In the genomic region with DNA sequence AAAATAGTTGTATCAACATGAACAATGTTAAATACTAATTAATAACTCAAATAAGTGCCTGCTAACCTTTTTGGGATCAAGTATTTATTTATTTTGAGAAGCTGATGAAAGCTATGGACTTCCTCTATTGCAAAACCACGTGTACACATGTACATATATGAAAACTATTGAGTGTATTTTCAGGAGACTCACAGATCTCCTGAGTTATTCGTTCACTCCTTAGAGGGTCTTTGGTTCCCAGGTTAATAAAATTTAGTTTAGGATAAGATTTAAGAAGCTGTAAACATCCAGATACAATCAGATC, we compare ENCODE assay signal across 8 cellular contexts.
DNase-seq lines count a peak whose midpoint lies in the region; ATAC-seq and TF ChIP-seq lines count a peak whose summit lies in the region.

No MANE protein-coding gene starts in this region.

- H3K9me3 ChIP-seq in aorta (ENCODE audit: control insufficient read depth, low read length) = peaks cover 3% of the 10 kb centered on the region

- H3K27me3 ChIP-seq in aorta (ENCODE audit: control insufficient read depth in 1 of 2, insufficient read depth in 2 of 2, low read length in 1 of 2) = no peaks in the 10 kb centered on the region

- peaks cover 28% of the 10 kb centered on the region for H3K36me3 Mint-ChIP-seq in activated CD8-positive, alpha-beta T cell treated with anti-CD3 and anti-CD28 coated beads for 36 hours (ENCODE audit: low read depth)
- peaks cover 22% of the 10 kb centered on the region for H3K36me3 Mint-ChIP-seq in activated CD8-positive, alpha-beta T cell treated with anti-CD3 and anti-CD28 coated beads, Interleukin-2, amount 10 ng/mL, durations not matched to agents 7 days and 5 days (ENCODE audit: low read depth)
- peaks cover 12% of the 10 kb centered on the region for H3K36me3 Mint-ChIP-seq in progenitor cell of endocrine pancreas (ENCODE audit: insufficient read depth)
- peaks cover 5% of the 10 kb centered on the region for H3K36me3 Mint-ChIP-seq in activated T-helper 2 cell treated with anti-CD3 and anti-CD28 coated beads, Interferon-gamma antibody, Interleukin-2, Interleukin-4, amounts not matched to agents 10 μg/mL and 5 μg/mL and 100 μg/mL, durations not matched to agents 14 hours and 24 hours and 36 hours (ENCODE audit: low read depth)

- H3K27ac Mint-ChIP-seq in activated CD8-positive, alpha-beta T cell treated with anti-CD3 and anti-CD28 coated beads for 36 hours = no peak overlapping the region
- no peak overlapping the region for H3K27ac Mint-ChIP-seq in activated CD8-positive, alpha-beta T cell treated with anti-CD3 and anti-CD28 coated beads, Interleukin-2, amount 10 ng/mL, durations not matched to agents 7 days and 5 days
- H3K27ac Mint-ChIP-seq in progenitor cell of endocrine pancreas = no peak overlapping the region
- no peak overlapping the region for H3K27ac Mint-ChIP-seq in activated T-helper 2 cell treated with anti-CD3 and anti-CD28 coated beads, Interferon-gamma antibody, Interleukin-2, Interleukin-4, amounts not matched to agents 10 μg/mL and 5 μg/mL and 100 μg/mL, durations not matched to agents 14 hours and 24 hours and 36 hours

- peaks cover 12% of the 10 kb centered on the region for H3K9me3 Mint-ChIP-seq in activated CD8-positive, alpha-beta T cell treated with anti-CD3 and anti-CD28 coated beads for 36 hours
- H3K9me3 Mint-ChIP-seq in activated CD8-positive, alpha-beta T cell treated with anti-CD3 and anti-CD28 coated beads, Interleukin-2, amount 10 ng/mL, durations not matched to agents 7 days and 5 days (ENCODE audit: insufficient read depth) = no peaks in the 10 kb centered on the region
- H3K9me3 Mint-ChIP-seq in progenitor cell of endocrine pancreas (ENCODE audit: low read depth) = peaks cover 10% of the 10 kb centered on the region
- H3K9me3 Mint-ChIP-seq in activated T-helper 2 cell treated with anti-CD3 and anti-CD28 coated beads, Interferon-gamma antibody, Interleukin-2, Interleukin-4, amounts not matched to agents 10 μg/mL and 5 μg/mL and 100 μg/mL, durations not matched to agents 14 hours and 24 hours and 36 hours = peaks cover 3% of the 10 kb centered on the region

- H3K4me3 ChIP-seq in aorta (ENCODE audit: low read length in 2 of 2) = no peak overlapping the region

- no peak overlapping the region for H3K27ac ChIP-seq in aorta (ENCODE audit: low read depth in 1 of 2, low read length in 2 of 2)

- TF ChIP-seq CTCF in activated CD8-positive, alpha-beta T cell treated with anti-CD3 and anti-CD28 coated beads for 36 hours (IDR thresholded peaks at IDR 0.05) = peak; percentile 66
- peak; percentile 5 for TF ChIP-seq CTCF in progenitor cell of endocrine pancreas (IDR thresholded peaks at IDR 0.05; ENCODE audit: unreplicated experiment)

- intact Hi-C loops in activated CD8-positive, alpha-beta T cell treated with anti-CD3 and anti-CD28 coated beads for 36 hours (cut with micrococcal nuclease) = loop anchor here (5.0 kb wide), 1 partner anchor 50 kb away; no protein-coding TSS in a partner anchor
- intact Hi-C loops in aorta (cut with DNase I) = no loop called here
- intact Hi-C loops in activated T-helper 2 cell treated with anti-CD3 and anti-CD28 coated beads, Interferon-gamma antibody, Interleukin-2, Interleukin-4, amounts not matched to agents 10 μg/mL and 5 μg/mL and 100 μg/mL, durations not matched to agents 14 hours and 24 hours and 36 hours (cut with micrococcal nuclease) = no loop called here

- POLR2A ChIA-PET in activated CD8-positive, alpha-beta T cell treated with anti-CD3 and anti-CD28 coated beads for 36 hours (lab: Charles Lee) = no interaction called here
- POLR2A ChIA-PET in activated CD8-positive, alpha-beta T cell treated with anti-CD3 and anti-CD28 coated beads, Interleukin-2, amount 10 ng/mL, durations not matched to agents 7 days and 5 days (lab: Charles Lee) = no interaction called here

- H3K36me3 ChIP-seq in aorta (ENCODE audit: control insufficient read depth in 1 of 2, insufficient read depth in 2 of 2, low read length in 1 of 2) = no peaks in the 10 kb centered on the region

- CTCF ChIA-PET in activated CD8-positive, alpha-beta T cell treated with anti-CD3 and anti-CD28 coated beads for 36 hours (lab: Charles Lee) = interaction anchor here (0.8 to 3.3 kb wide), 37 partner anchors 9 to 412 kb away, joined by 3 to 38 read pairs (median 5); no protein-coding TSS in a partner anchor
- CTCF ChIA-PET in activated CD8-positive, alpha-beta T cell treated with anti-CD3 and anti-CD28 coated beads, Interleukin-2, amount 10 ng/mL, durations not matched to agents 7 days and 5 days (lab: Charles Lee) = interaction anchor here (0.6 to 3.2 kb wide), 37 partner anchors 10 to 869 kb away, joined by 3 to 38 read pairs (median 4); a partner anchor contains a TSS

- WGBS in aorta, 2 donors = 30 to 37% methylated on average over 2 of the region's 2 CpGs

- peak; percentile 24 for ATAC-seq in activated CD8-positive, alpha-beta T cell treated with anti-CD3 and anti-CD28 coated beads for 36 hours
- ATAC-seq in activated CD8-positive, alpha-beta T cell treated with anti-CD3 and anti-CD28 coated beads, Interleukin-2, amount 10 ng/mL, durations not matched to agents 7 days and 5 days = no peak
- ATAC-seq in HG03039 (IDR thresholded peaks at IDR 0.05; ENCODE audit: unreplicated experiment) (peak; percentile 27), aorta (ENCODE audit: low FRiP score) (no peak)

- H3K4me1 ChIP-seq in aorta (ENCODE audit: control insufficient read depth in 1 of 2, insufficient read depth in 2 of 2, low read length in 2 of 2) = no peaks in the 10 kb centered on the region

- no peaks in the 10 kb centered on the region for H3K4me1 Mint-ChIP-seq in activated CD8-positive, alpha-beta T cell treated with anti-CD3 and anti-CD28 coated beads for 36 hours (ENCODE audit: low read depth)
- H3K4me1 Mint-ChIP-seq in activated CD8-positive, alpha-beta T cell treated with anti-CD3 and anti-CD28 coated beads, Interleukin-2, amount 10 ng/mL, durations not matched to agents 7 days and 5 days (ENCODE audit: low read depth) = no peaks in the 10 kb centered on the region
- no peaks in the 10 kb centered on the region for H3K4me1 Mint-ChIP-seq in progenitor cell of endocrine pancreas (ENCODE audit: low read depth)
- no peaks in the 10 kb centered on the region for H3K4me1 Mint-ChIP-seq in activated T-helper 2 cell treated with anti-CD3 and anti-CD28 coated beads, Interferon-gamma antibody, Interleukin-2, Interleukin-4, amounts not matched to agents 10 μg/mL and 5 μg/mL and 100 μg/mL, durations not matched to agents 14 hours and 24 hours and 36 hours (ENCODE audit: low read depth)

- H3K27me3 Mint-ChIP-seq in activated CD8-positive, alpha-beta T cell treated with anti-CD3 and anti-CD28 coated beads for 36 hours = no peaks in the 10 kb centered on the region
- no peaks in the 10 kb centered on the region for H3K27me3 Mint-ChIP-seq in activated CD8-positive, alpha-beta T cell treated with anti-CD3 and anti-CD28 coated beads, Interleukin-2, amount 10 ng/mL, durations not matched to agents 7 days and 5 days (ENCODE audit: low read depth)
- H3K27me3 Mint-ChIP-seq in progenitor cell of endocrine pancreas = no peaks in the 10 kb centered on the region
- no peaks in the 10 kb centered on the region for H3K27me3 Mint-ChIP-seq in activated T-helper 2 cell treated with anti-CD3 and anti-CD28 coated beads, Interferon-gamma antibody, Interleukin-2, Interleukin-4, amounts not matched to agents 10 μg/mL and 5 μg/mL and 100 μg/mL, durations not matched to agents 14 hours and 24 hours and 36 hours (ENCODE audit: low read depth)

- no peak for DNase-seq in activated CD8-positive, alpha-beta T cell treated with anti-CD3 and anti-CD28 coated beads for 36 hours
- no peak for DNase-seq in activated CD8-positive, alpha-beta T cell treated with anti-CD3 and anti-CD28 coated beads, Interleukin-2, amount 10 ng/mL, durations not matched to agents 7 days and 5 days
- peak; percentile 68 for DNase-seq in SIG-M5 (lab: John Stamatoyannopoulos, UW)
- no peak for DNase-seq in progenitor cell of endocrine pancreas (ENCODE audit: low spot score, unreplicated experiment)
- DNase-seq in aorta = no peak
- DNase-seq in islet precursor cell = no peak
- no peak for DNase-seq in activated T-helper 2 cell treated with anti-CD3 and anti-CD28 coated beads, Interferon-gamma antibody, Interleukin-2, Interleukin-4, amounts not matched to agents 10 μg/mL and 5 μg/mL and 100 μg/mL, durations not matched to agents 14 hours and 24 hours and 36 hours (ENCODE audit: low spot score)

- no peak overlapping the region for H3K4me3 Mint-ChIP-seq in activated CD8-positive, alpha-beta T cell treated with anti-CD3 and anti-CD28 coated beads for 36 hours
- no peak overlapping the region for H3K4me3 Mint-ChIP-seq in activated CD8-positive, alpha-beta T cell treated with anti-CD3 and anti-CD28 coated beads, Interleukin-2, amount 10 ng/mL, durations not matched to agents 7 days and 5 days
- H3K4me3 Mint-ChIP-seq in progenitor cell of endocrine pancreas (ENCODE audit: low read depth) = no peak overlapping the region
- no peak overlapping the region for H3K4me3 Mint-ChIP-seq in activated T-helper 2 cell treated with anti-CD3 and anti-CD28 coated beads, Interferon-gamma antibody, Interleukin-2, Interleukin-4, amounts not matched to agents 10 μg/mL and 5 μg/mL and 100 μg/mL, durations not matched to agents 14 hours and 24 hours and 36 hours (ENCODE audit: low read depth)

Comparison
In these comparisons a context has a peak if more than half of its experiments do, and no peak if none do; other contexts are left out.
1. ATAC-seq: peak in activated CD8-positive, alpha-beta T cell treated with anti-CD3 and anti-CD28 coated beads for 36 hours (single experiment) and HG03039 (single experiment); none in activated CD8-positive, alpha-beta T cell treated with anti-CD3 and anti-CD28 coated beads, Interleukin-2, amount 10 ng/mL, durations not matched to agents 7 days and 5 days (single experiment) and aorta (single experiment).